ENCODE assay signal across 19 cellular contexts in the genomic region with DNA sequence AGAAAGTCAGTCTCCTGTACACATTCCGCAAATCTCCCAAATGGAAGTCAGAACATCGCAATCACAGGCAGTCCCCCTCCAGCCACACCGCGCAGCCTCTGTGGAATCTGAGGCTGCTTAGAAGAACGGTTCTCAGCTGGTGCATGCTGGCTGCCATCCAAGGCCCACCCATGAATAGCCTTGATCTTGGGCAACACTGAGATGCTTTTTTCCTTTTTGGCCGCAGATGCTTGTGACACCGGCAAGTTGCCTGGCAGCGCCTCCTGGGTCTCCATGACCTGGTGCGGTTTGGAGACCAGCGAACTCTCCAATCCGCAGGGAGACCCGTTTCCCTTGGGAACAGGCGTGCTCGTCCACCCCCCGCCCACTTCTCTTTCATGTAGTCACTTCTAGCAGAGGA. TPM values are rescaled to one million over a fixed set of nuclear protein-coding genes. Genes with fewer than 3 reads are reported as not detected.
DNase-seq lines count a peak whose midpoint lies in the region; ATAC-seq and TF ChIP-seq lines count a peak whose summit lies in the region.
"Had no signal": no experiment of that assay in that cellular context is flagged by ENCODE, and none has a peak within 500 bp of the region (broad histone marks: within the 10 kb centered on the region; RNA-seq: fewer than 3 reads in every experiment).

No MANE protein-coding gene starts in this region.

- H3K4me1 ChIP-seq in SJCRH30 (peaks cover 8% of the 10 kb centered on the region), testis (peaks cover 11% of the 10 kb centered on the region)
- H3K4me1 ChIP-seq: parathyroid adenoma had no signal

- no peak for ATAC-seq in stimulated activated effector memory CD8-positive, alpha-beta T cell treated with anti-CD3 and anti-CD28 coated beads, Interleukin-12 subunit alpha, Interleukin-12 subunit beta, amount 100 ng/mL, for 72 hours
- no peak for ATAC-seq in GM21360 (IDR thresholded peaks at IDR 0.05; ENCODE audit: unreplicated experiment)
- ATAC-seq: stimulated activated naive CD8-positive, alpha-beta T cell treated with anti-CD3 and anti-CD28 coated beads, Interleukin-15, amount 100 ng/mL, for 72 hours had no signal

- H3K27ac ChIP-seq in SJCRH30 (no peak overlapping the region), testis (no peak overlapping the region)
- H3K27ac ChIP-seq: parathyroid adenoma had no signal

- H3K4me3 ChIP-seq in SJCRH30 (no peak overlapping the region), testis (no peak overlapping the region)

- H3K9me3 ChIP-seq in SJCRH30 (replicated peaks) (no peaks in the 10 kb centered on the region), testis (no peaks in the 10 kb centered on the region)

- H3K36me3 ChIP-seq in SJCRH30, result no peaks in the 10 kb centered on the region
- no peaks in the 10 kb centered on the region for H3K36me3 ChIP-seq in testis (ENCODE audit: low read depth, missing control alignments)

- no peaks in the 10 kb centered on the region for H3K27me3 ChIP-seq in SJCRH30
- H3K27me3 ChIP-seq in testis, result no peaks in the 10 kb centered on the region

- H3K36me3 Mint-ChIP-seq in stimulated activated effector memory CD8-positive, alpha-beta T cell treated with anti-CD3 and anti-CD28 coated beads, Interleukin-12 subunit alpha, Interleukin-12 subunit beta, amount 100 ng/mL, for 72 hours, result no peaks in the 10 kb centered on the region
- H3K36me3 Mint-ChIP-seq: CD4-positive, CD25-positive, alpha-beta regulatory T cell had no signal

- H3K27ac Mint-ChIP-seq in stimulated activated effector memory CD8-positive, alpha-beta T cell treated with anti-CD3 and anti-CD28 coated beads, Interleukin-12 subunit alpha, Interleukin-12 subunit beta, amount 100 ng/mL, for 72 hours, result no peak overlapping the region
- H3K27ac Mint-ChIP-seq: CD4-positive, CD25-positive, alpha-beta regulatory T cell; IgD-negative memory B cell; stimulated activated naive CD8-positive, alpha-beta T cell treated with anti-CD3 and anti-CD28 coated beads, Interleukin-15, amount 100 ng/mL, for 72 hours had no signal

- 13 to 37% methylated on average over 11 to 15 of the region's 15 CpGs for WGBS in testis, 2 donors

- no peak overlapping the region for H3K4me3 Mint-ChIP-seq in stimulated activated effector memory CD8-positive, alpha-beta T cell treated with anti-CD3 and anti-CD28 coated beads, Interleukin-12 subunit alpha, Interleukin-12 subunit beta, amount 100 ng/mL, for 72 hours
- H3K4me3 Mint-ChIP-seq: CD4-positive, CD25-positive, alpha-beta regulatory T cell; IgD-negative memory B cell; stimulated activated naive CD8-positive, alpha-beta T cell treated with anti-CD3 and anti-CD28 coated beads, Interleukin-15, amount 100 ng/mL, for 72 hours had no signal

- TF ChIP-seq POLR2A in testis (IDR thresholded peaks at IDR 0.05), result no peak

- H3K4me1 Mint-ChIP-seq in stimulated activated effector memory CD8-positive, alpha-beta T cell treated with anti-CD3 and anti-CD28 coated beads, Interleukin-12 subunit alpha, Interleukin-12 subunit beta, amount 100 ng/mL, for 72 hours, result no peaks in the 10 kb centered on the region
- H3K4me1 Mint-ChIP-seq: CD4-positive, CD25-positive, alpha-beta regulatory T cell; IgD-negative memory B cell; stimulated activated naive CD8-positive, alpha-beta T cell treated with anti-CD3 and anti-CD28 coated beads, Interleukin-15, amount 100 ng/mL, for 72 hours had no signal

- TF ChIP-seq CTCF in testis (IDR thresholded peaks at IDR 0.05), result no peak

- intact Hi-C loops in testis (cut with DNase I; ENCODE audit: low total_unique reads), result no loop called here

- no peaks in the 10 kb centered on the region for H3K9me3 Mint-ChIP-seq in stimulated activated effector memory CD8-positive, alpha-beta T cell treated with anti-CD3 and anti-CD28 coated beads, Interleukin-12 subunit alpha, Interleukin-12 subunit beta, amount 100 ng/mL, for 72 hours
- H3K9me3 Mint-ChIP-seq: IgD-negative memory B cell had no signal

- DNase-seq in DMS53 (lab: John Stamatoyannopoulos, UW), result peak; percentile 14
- DNase-seq in DMS53 treated with DMSO at 0.1 percent for 48 hours (lab: John Stamatoyannopoulos, UW; ENCODE audit: unreplicated experiment), result no peak
- DNase-seq in SJCRH30, result peak; percentile 75 to 79
- peak; percentile 18 for DNase-seq in foreskin melanocyte
- DNase-seq in testis, result peak; percentile 71
- no peak for DNase-seq in putamen (ENCODE audit: low spot score)
- no peak for DNase-seq in stimulated activated effector memory CD8-positive, alpha-beta T cell treated with anti-CD3 and anti-CD28 coated beads, Interleukin-12 subunit alpha, Interleukin-12 subunit beta, amount 100 ng/mL, for 72 hours (ENCODE audit: low spot score in 2 of 2)
- DNase-seq: 8988T; activated naive CD4-positive, alpha-beta T cell; CD4-positive, CD25-positive, alpha-beta regulatory T cell; GF-D8; kidney; NCI-H1092 treated with DMSO at 0.1 percent for 48 hours; NCI-H748 treated with DMSO at 0.1 percent for 48 hours; stimulated activated naive CD8-positive, alpha-beta T cell treated with anti-CD3 and anti-CD28 coated beads, Interleukin-15, amount 100 ng/mL, for 72 hours had no signal

RNA-seq across cellular contexts. Expression of a gene that starts 26.3 kb away (rescaled TPM):
- 2.9 and 5.8 TPM in 2 replicates for total RNA-seq in SJCRH30 (2014; rRNA removed; shearing (Covaris generic))
- 10 to 100 TPM; 19.0 to 37.9 TPM for total RNA-seq in testis
- polyA plus RNA-seq in testis (ENCODE audit: insufficient read depth, low read depth, low replicate concordance), result 8.5 TPM
- total RNA-seq: CD4-positive, CD25-positive, alpha-beta regulatory T cell; mononuclear cell had no signal
- polyA plus RNA-seq: CD4-positive, CD25-positive, alpha-beta regulatory T cell; IgD-negative memory B cell had no signal

Comparison
In these comparisons a context has a peak if more than half of its experiments do, and no peak if none do; other contexts are left out.
1. DNase-seq: peak in DMS53 (single experiment), SJCRH30 (2 of 2), foreskin melanocyte (single experiment) and testis (single experiment); none in DMS53 treated with DMSO at 0.1 percent for 48 hours (single experiment), putamen (single experiment) and stimulated activated effector memory CD8-positive, alpha-beta T cell treated with anti-CD3 and anti-CD28 coated beads, Interleukin-12 subunit alpha, Interleukin-12 subunit beta, amount 100 ng/mL, for 72 hours (0 of 2).